ENCODE assay signal across 25 cellular contexts in genomic region chr3:148873928-148874326, GRCh38. TPM values are rescaled to one million over a fixed set of nuclear protein-coding genes. Genes with fewer than 3 reads are reported as not detected.
A peak's percentile ranks its signal among the peaks of the same experiment; 100 is the strongest.
DNase-seq lines count a peak whose midpoint lies in the region; ATAC-seq and TF ChIP-seq lines count a peak whose summit lies in the region.
"Had no signal": no experiment of that assay in that cellular context is flagged by ENCODE, and none has a peak within 500 bp of the region (broad histone marks: within the 10 kb centered on the region; RNA-seq: fewer than 3 reads in every experiment).

No MANE protein-coding gene starts in this region.

- no peaks in the 10 kb centered on the region for H3K27me3 ChIP-seq in stomach
- H3K27me3 ChIP-seq: neural progenitor cell had no signal

- peaks cover 0 to 26% (median 12%) of the 10 kb centered on the region in 4 donors for H3K4me1 ChIP-seq in stomach
- H3K4me1 ChIP-seq: A549, heart right ventricle, neural progenitor cell had no signal

- CTCF ChIA-PET in activated CD4-positive, alpha-beta T cell treated with anti-CD3 and anti-CD28 coated beads, Interleukin-2, amount 10 ng/mL, durations not matched to agents 7 days and 5 days (lab: Charles Lee), result interaction anchor here (0.9 to 1.6 kb wide), 2 partner anchors 9 to 19 kb away, joined by 3 read pairs; no protein-coding TSS in a partner anchor

- no peak overlapping the region for H3K4me3 ChIP-seq in stomach
- H3K4me3 ChIP-seq: A549, heart right ventricle, neural progenitor cell had no signal

- H3K27ac Mint-ChIP-seq in activated CD4-positive, alpha-beta T cell treated with anti-CD3 and anti-CD28 coated beads, Interleukin-2, amount 10 ng/mL, durations not matched to agents 7 days and 5 days, result no peak overlapping the region
- H3K27ac Mint-ChIP-seq: activated naive CD8-positive, alpha-beta T cell treated with anti-CD3 and anti-CD28 coated beads, Interleukin-2, amount 50 U/mL, for 24 hours; progenitor cell of endocrine pancreas had no signal

- WGBS in stomach, 5 donors, result 14 to 22% (median 19%) methylated on average over 1 of the region's 1 CpG

- H3K27ac ChIP-seq in stomach, result peak overlapping the region in 4 of 5 donors; percentile 30 to 56 (median 36)
- H3K27ac ChIP-seq: A549, heart right ventricle, neural progenitor cell had no signal

- no peaks in the 10 kb centered on the region for H3K36me3 ChIP-seq in stomach
- H3K36me3 ChIP-seq: heart right ventricle, neural progenitor cell had no signal

- H3K9me3 Mint-ChIP-seq in activated CD4-positive, alpha-beta T cell treated with anti-CD3 and anti-CD28 coated beads, Interleukin-2, amount 10 ng/mL, durations not matched to agents 7 days and 5 days, result no peaks in the 10 kb centered on the region
- H3K9me3 Mint-ChIP-seq: activated naive CD8-positive, alpha-beta T cell treated with anti-CD3 and anti-CD28 coated beads, Interleukin-2, amount 50 U/mL, for 24 hours; brain; neural progenitor cell had no signal

- POLR2A ChIA-PET in activated CD4-positive, alpha-beta T cell treated with anti-CD3 and anti-CD28 coated beads, Interleukin-2, amount 10 ng/mL, durations not matched to agents 7 days and 5 days (lab: Charles Lee), result interaction anchor here (0.6 kb wide), 1 partner anchor 32 kb away, joined by 4 read pairs; no protein-coding TSS in a partner anchor

- intact Hi-C loops in stomach (cut with DNase I; ENCODE audit: low total_unique reads), result no loop called here

- H3K36me3 Mint-ChIP-seq in activated CD4-positive, alpha-beta T cell treated with anti-CD3 and anti-CD28 coated beads, Interleukin-2, amount 10 ng/mL, durations not matched to agents 7 days and 5 days (ENCODE audit: low read depth), result no peaks in the 10 kb centered on the region
- H3K36me3 Mint-ChIP-seq: brain, neural progenitor cell had no signal

- H3K4me3 Mint-ChIP-seq in activated CD4-positive, alpha-beta T cell treated with anti-CD3 and anti-CD28 coated beads, Interleukin-2, amount 10 ng/mL, durations not matched to agents 7 days and 5 days, result no peak overlapping the region
- H3K4me3 Mint-ChIP-seq: activated naive CD8-positive, alpha-beta T cell treated with anti-CD3 and anti-CD28 coated beads, Interleukin-2, amount 50 U/mL, for 24 hours; brain; neural progenitor cell had no signal

- TF ChIP-seq EP300 in stomach (IDR thresholded peaks at IDR 0.05), result no peak

- ATAC-seq in HG03039 (IDR thresholded peaks at IDR 0.05; ENCODE audit: unreplicated experiment), result no peak
- ATAC-seq: A549; activated naive CD8-positive, alpha-beta T cell treated with anti-CD3 and anti-CD28 coated beads, Interleukin-2, amount 50 U/mL, for 24 hours; heart right ventricle; Right ventricle myocardium inferior had no signal

- H3K4me1 Mint-ChIP-seq in activated CD4-positive, alpha-beta T cell treated with anti-CD3 and anti-CD28 coated beads, Interleukin-2, amount 10 ng/mL, durations not matched to agents 7 days and 5 days, result no peaks in the 10 kb centered on the region
- H3K4me1 Mint-ChIP-seq: activated naive CD8-positive, alpha-beta T cell treated with anti-CD3 and anti-CD28 coated beads, Interleukin-2, amount 50 U/mL, for 24 hours; brain had no signal

- TF ChIP-seq CTCF in stomach (IDR thresholded peaks at IDR 0.05), result no peak

- no peaks in the 10 kb centered on the region for H3K9me3 ChIP-seq in stomach
- H3K9me3 ChIP-seq: A549, heart right ventricle had no signal

- H3K27me3 Mint-ChIP-seq in activated CD4-positive, alpha-beta T cell treated with anti-CD3 and anti-CD28 coated beads, Interleukin-2, amount 10 ng/mL, durations not matched to agents 7 days and 5 days, result peaks cover 5% of the 10 kb centered on the region
- H3K27me3 Mint-ChIP-seq: progenitor cell of endocrine pancreas had no signal

- DNase-seq in NCI-H2171 treated with DMSO at 0.1 percent for 48 hours (lab: John Stamatoyannopoulos, UW) (peak; percentile 11), NCI-H2171 (lab: John Stamatoyannopoulos, UW) (no peak), NCI-H2081 (lab: John Stamatoyannopoulos, UW) (peak; percentile 23 to 77), SHP77 treated with DMSO at 0.1 percent for 48 hours (lab: John Stamatoyannopoulos, UW) (peak; percentile 61), stomach (no peak), GOT3 (lab: John Stamatoyannopoulos, UW) (no peak)
- no peak for DNase-seq in activated CD4-positive, alpha-beta T cell treated with anti-CD3 and anti-CD28 coated beads, Interleukin-2, amount 10 ng/mL, durations not matched to agents 7 days and 5 days
- DNase-seq: activated CD4-positive, CD25-positive, alpha-beta regulatory T cell treated with anti-CD3 and anti-CD28 coated beads, Interleukin-2, amount 50 U/mL, for 72 hours; activated gamma-delta T cell; activated naive CD8-positive, alpha-beta T cell treated with anti-CD3 and anti-CD28 coated beads, Interleukin-2, amount 50 U/mL, for 24 hours; activated T-cell treated with anti-CD3 and anti-CD28 coated beads, Interleukin-2, amount 50 U/mL, for 1 hour; effector CD4-positive, alpha-beta T cell; heart right ventricle; NCI-H187 treated with DMSO at 0.1 percent for 48 hours; NCI-H524 treated with DMSO at 0.1 percent for 48 hours had no signal

- no peak for TF ChIP-seq POLR2A in stomach (IDR thresholded peaks at IDR 0.05)

RNA-seq across cellular contexts. Expression of gene CPA3, which starts 8.8 kb away (rescaled TPM):
- total RNA-seq in stomach, result 10 to 100 TPM in 2 of 5 donors, not detected in 3; 19.8 to 29.6 TPM
- 10 to 100 TPM in 1 of 3 donors, 1 to 10 TPM in 2; 1.1 to 24.9 (median 8.8) TPM for polyA plus RNA-seq in stomach
- not detected for total RNA-seq in activated CD4-positive, alpha-beta T cell treated with anti-CD3 and anti-CD28 coated beads, Interleukin-2, amount 10 ng/mL, durations not matched to agents 7 days and 5 days
- total RNA-seq: chondrocyte, epithelial cell of proximal tubule, fibroblast of villous mesenchyme, progenitor cell of endocrine pancreas had no signal
- polyA plus RNA-seq: A549 had no signal

RNA-seq across cellular contexts. Expression of gene CPB1, which starts 46.3 kb away (rescaled TPM):
- total RNA-seq in stomach, result under 1 TPM in 1 of 5 donors, not detected in 4; 0.92 TPM
- polyA plus RNA-seq in stomach, result 10 to 100 TPM in 1 of 3 donors, 1 to 10 TPM in 1, under 1 TPM in 1; 0.70 to 29.2 (median 6.9) TPM
- not detected for total RNA-seq in activated CD4-positive, alpha-beta T cell treated with anti-CD3 and anti-CD28 coated beads, Interleukin-2, amount 10 ng/mL, durations not matched to agents 7 days and 5 days
- total RNA-seq: chondrocyte, epithelial cell of proximal tubule, fibroblast of villous mesenchyme, progenitor cell of endocrine pancreas, Right ventricle myocardium inferior, ureter had no signal
- polyA plus RNA-seq: A549 had no signal

Comparison
In these comparisons a context has a peak if more than half of its experiments do, and no peak if none do; other contexts are left out.
1. DNase-seq: peak in NCI-H2171 treated with DMSO at 0.1 percent for 48 hours (single experiment), NCI-H2081 (2 of 2) and SHP77 treated with DMSO at 0.1 percent for 48 hours (single experiment); none in NCI-H2171 (single experiment), stomach (single experiment), activated CD4-positive, alpha-beta T cell treated with anti-CD3 and anti-CD28 coated beads, Interleukin-2, amount 10 ng/mL, durations not matched to agents 7 days and 5 days (single experiment) and GOT3 (single experiment).